Comparison of ENCODE assay signal across 1 cellular context in genomic region chr6:41288025-41288777, GRCh38.
TF ChIP-seq lines count a peak whose summit lies in the region.

No MANE protein-coding gene starts in this region.

TF ChIP-seq in GM12878, 131 proteins besides CTCF, POLR2A, EP300 and RAD21 (continued from another document):
- TF ChIP-seq SKIL (IDR thresholded peaks at IDR 0.05; ENCODE audit: low read depth, poor library complexity, severe bottlenecking) (peak; percentile 39), CREM (IDR thresholded peaks at IDR 0.05; ENCODE audit: low read depth) (peak; percentile 67; the same call in 1 of the 2 replicates), NBN (IDR thresholded peaks at IDR 0.05) (peak; percentile 42; the same call in 1 of the 2 replicates), ATF7 (IDR thresholded peaks at IDR 0.05; ENCODE audit: low read depth) (peak; percentile 91)
